Comparison of ENCODE assay signal across 8 cellular contexts in the genomic region with DNA sequence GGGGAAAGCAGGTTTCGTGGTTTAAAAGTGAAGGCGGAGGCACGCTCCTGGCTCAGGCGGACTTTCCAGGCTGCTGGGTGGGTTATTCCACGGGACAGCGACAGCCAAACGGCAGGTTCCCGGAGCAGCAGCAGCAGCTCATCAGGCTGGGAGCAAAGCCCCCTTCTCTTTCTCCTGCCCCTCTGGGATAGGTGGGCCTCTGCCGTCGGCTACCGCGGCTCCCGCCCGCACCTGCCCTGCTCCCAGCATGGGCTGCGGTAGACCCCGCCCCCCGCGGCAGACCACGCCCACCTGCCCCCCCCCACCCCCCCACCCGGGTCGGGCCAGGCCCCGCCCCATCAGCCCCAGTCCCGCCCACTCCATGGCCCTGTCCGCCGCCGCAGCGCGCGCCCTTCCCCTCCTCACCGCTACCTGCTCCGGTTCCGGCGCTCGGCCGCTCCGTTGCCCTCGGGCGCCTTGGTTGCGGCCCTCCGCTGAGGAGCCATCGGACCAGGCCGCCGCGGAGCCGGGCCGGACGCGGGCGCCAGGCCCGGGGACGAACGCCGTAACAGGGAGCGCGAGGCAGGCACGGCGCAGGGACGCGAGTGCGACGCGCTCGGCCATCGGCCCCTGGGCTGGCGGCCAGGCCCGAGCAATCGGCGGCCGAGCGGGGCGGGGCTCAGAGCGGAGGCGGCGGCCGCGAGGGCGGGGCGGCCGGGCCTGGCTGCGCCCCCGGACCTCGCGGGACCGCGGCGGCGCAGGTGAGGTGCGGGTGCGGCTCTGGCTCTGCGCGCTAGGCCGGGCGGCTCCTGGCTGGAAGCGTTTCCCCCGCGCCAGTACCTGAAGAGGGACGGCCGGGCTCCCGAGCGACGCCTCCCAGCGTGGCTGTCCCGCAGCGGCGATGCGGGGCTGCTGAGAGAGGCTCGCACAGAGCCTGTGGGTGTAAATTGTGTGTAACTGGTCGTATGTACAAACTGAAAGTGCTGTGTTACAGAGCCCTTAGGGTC. TPM values are rescaled to one million over a fixed set of nuclear protein-coding genes. Genes with fewer than 3 reads are reported as not detected.
DNase-seq lines count a peak whose midpoint lies in the region; ATAC-seq, FAIRE-seq and TF ChIP-seq lines count a peak whose summit lies in the region.

A gene (plus strand): TSS at position 347 of the 986 bp plus-strand sequence. CDS start 1,453 bp downstream, outside the sequence.
A gene with protein sequence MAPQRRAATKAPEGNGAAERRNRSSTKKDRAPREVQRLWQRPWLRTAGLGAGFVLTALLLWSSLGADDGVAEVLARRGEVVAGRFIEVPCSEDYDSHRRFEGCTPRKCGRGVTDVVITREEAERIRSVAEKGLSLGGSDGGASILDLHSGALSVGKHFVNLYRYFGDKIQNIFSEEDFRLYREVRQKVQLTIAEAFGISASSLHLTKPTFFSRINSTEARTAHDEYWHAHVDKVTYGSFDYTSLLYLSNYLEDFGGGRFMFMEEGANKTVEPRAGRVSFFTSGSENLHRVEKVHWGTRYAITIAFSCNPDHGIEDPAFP (minus strand): TSS at position 586 of the 986 bp plus-strand sequence. CDS start 101 bp downstream, at position 485.

- peaks cover 7% of the 10 kb centered on the region for H3K9me3 Mint-ChIP-seq in progenitor cell of endocrine pancreas (ENCODE audit: low read depth)

- H3K9me3 ChIP-seq in heart right ventricle (peaks cover 0 to 10% (median 6%) of the 10 kb centered on the region in 11 donors), upper lobe of left lung (no peaks in the 10 kb centered on the region)

- peak within 1 kb of the TSS; percentile 76 for H3K27ac Mint-ChIP-seq in progenitor cell of endocrine pancreas

- peak; percentile 91 for ATAC-seq in HG02759 (IDR thresholded peaks at IDR 0.05; ENCODE audit: unreplicated experiment)
- peak; percentile 82 to 96 (median 94) for ATAC-seq in heart right ventricle
- peak; percentile 92 to 97 for ATAC-seq in upper lobe of left lung (ENCODE audit: low FRiP score in 2 of 2)

- H3K4me3 ChIP-seq in heart right ventricle, result peak within 1 kb of the TSS; percentile 29 to 98 (median 79)
- peak within 1 kb of the TSS; percentile 64 to 93 (median 88) for H3K4me3 ChIP-seq in upper lobe of left lung

- peak; percentile 91 for DNase-seq in GM12892 (ENCODE audit: insufficient read length)
- peak; percentile 59 for DNase-seq in NCI-H128 (lab: John Stamatoyannopoulos, UW; ENCODE audit: unreplicated experiment)
- DNase-seq in T-helper 1 cell, result peak; percentile 76 to 89 (median 79)
- DNase-seq in heart right ventricle, result peak; percentile 79 to 85
- peak; percentile 78 for DNase-seq in progenitor cell of endocrine pancreas (ENCODE audit: low spot score, unreplicated experiment)
- DNase-seq in upper lobe of left lung, result peak; percentile 86 to 97

- no peaks in the 10 kb centered on the region for H3K27me3 ChIP-seq in heart right ventricle
- H3K27me3 ChIP-seq in upper lobe of left lung, result no peaks in the 10 kb centered on the region

- TF ChIP-seq CTCF in heart right ventricle (IDR thresholded peaks at IDR 0.05) (no peak), progenitor cell of endocrine pancreas (IDR thresholded peaks at IDR 0.05; ENCODE audit: unreplicated experiment) (no peak), upper lobe of left lung (IDR thresholded peaks at IDR 0.05) (peak in 5 of 6 experiments; percentile 6 to 63 (median 54))

- no peaks in the 10 kb centered on the region for H3K27me3 Mint-ChIP-seq in progenitor cell of endocrine pancreas

- peaks cover 25% of the 10 kb centered on the region for H3K36me3 Mint-ChIP-seq in progenitor cell of endocrine pancreas (ENCODE audit: insufficient read depth)

- WGBS in adipose tissue, 3 donors, result 1% methylated on average over 71 to 108 of the region's 108 CpGs
- 1% methylated on average over 63 to 108 of the region's 108 CpGs for WGBS in heart right ventricle, 2 donors
- 2 to 4% methylated on average over 10 to 70 of the region's 108 CpGs for WGBS in upper lobe of left lung, 2 donors

- peak within 1 kb of the TSS; percentile 78 for H3K4me3 Mint-ChIP-seq in progenitor cell of endocrine pancreas (ENCODE audit: low read depth)

- TF ChIP-seq EP300 in upper lobe of left lung (IDR thresholded peaks at IDR 0.05), result no peak

- H3K36me3 ChIP-seq in heart right ventricle (peaks cover 0 to 24% (median 3%) of the 10 kb centered on the region in 9 donors), upper lobe of left lung (peaks cover 0 to 19% (median 0%) of the 10 kb centered on the region in 4 donors)

- H3K27ac ChIP-seq in adipose tissue (ENCODE audit: low read depth, low read length) (no peak within 1 kb of the TSS), heart right ventricle (peak within 1 kb of the TSS; percentile 68 to 96 (median 92)), upper lobe of left lung (peak within 1 kb of the TSS; percentile 84 to 94 (median 88))

- H3K4me1 ChIP-seq in heart right ventricle (peaks cover 3 to 30% (median 18%) of the 10 kb centered on the region in 9 donors), upper lobe of left lung (peaks cover 19 to 26% (median 23%) of the 10 kb centered on the region in 4 donors)

- TF ChIP-seq POLR2A in GM12892 (IDR thresholded peaks at IDR 0.05; ENCODE audit: low read depth, low read length), result peak; percentile 84; the same call in 1 of the 2 replicates
- peak in 2 of 4 donors; percentile 28 to 79 for TF ChIP-seq POLR2A in upper lobe of left lung (IDR thresholded peaks at IDR 0.05)

- intact Hi-C loops in heart right ventricle (cut with DNase I), result loop anchor here in 5 of 10 donors (5.0 to 10.0 kb wide), 3 partner anchors 34 to 213 kb away; a partner anchor contains a TSS

- H3K4me1 Mint-ChIP-seq in progenitor cell of endocrine pancreas (ENCODE audit: low read depth), result peaks cover 5% of the 10 kb centered on the region

- peak; percentile 84 for FAIRE-seq in GM12892 (lab: Jason Lieb, UNC)

RNA-seq across cellular contexts. Expression of the first gene that starts in this region (rescaled TPM):
- polyA plus RNA-seq in GM12892 (2012; ENCODE audit: missing spikeins), result 10.8 TPM
- 10 to 100 TPM; 62.8 to 66.8 (median 66.4) TPM for polyA plus RNA-seq in adipose tissue
- total RNA-seq in heart right ventricle, result 10 to 100 TPM in 8 of 10 donors, 1 to 10 TPM in 2; 9.4 to 22.2 (median 12.8) TPM
- 10 to 100 TPM; 14.1 to 53.3 TPM for polyA plus RNA-seq in heart right ventricle
- 76.7 and 86.4 TPM in 2 replicates for total RNA-seq in progenitor cell of endocrine pancreas
- total RNA-seq in upper lobe of left lung, result 100 to 1,000 TPM in 2 of 6 donors, 10 to 100 TPM in 4; 33.7 to 250 (median 43.4) TPM

RNA-seq across cellular contexts. Expression of the second gene that starts in this region (rescaled TPM):
- 9.3 TPM for polyA plus RNA-seq in GM12892 (2012; ENCODE audit: missing spikeins)
- 10 to 100 TPM; 14.8 to 26.3 (median 18.6) TPM for polyA plus RNA-seq in adipose tissue
- total RNA-seq in heart right ventricle, result 10 to 100 TPM; 23.3 to 39.4 (median 31.1) TPM
- polyA plus RNA-seq in heart right ventricle, result 10 to 100 TPM; 26.8 to 31.9 TPM
- total RNA-seq in progenitor cell of endocrine pancreas, result 31.3 and 31.4 TPM in 2 replicates
- total RNA-seq in upper lobe of left lung, result 10 to 100 TPM; 20.0 to 76.9 (median 38.2) TPM

Comparison
In these comparisons a context has a peak if more than half of its experiments do, and no peak if none do; other contexts are left out.
1. CTCF ChIP-seq: peak in upper lobe of left lung (5 of 6); none in heart right ventricle (0 of 9) and progenitor cell of endocrine pancreas (single experiment).
2. Peak in every context shown above with its lines, with median percentiles within 50 percentile points of each other: DNase-seq and ATAC-seq.